27 cellular contexts compared by ENCODE assay signal in the genomic region with DNA sequence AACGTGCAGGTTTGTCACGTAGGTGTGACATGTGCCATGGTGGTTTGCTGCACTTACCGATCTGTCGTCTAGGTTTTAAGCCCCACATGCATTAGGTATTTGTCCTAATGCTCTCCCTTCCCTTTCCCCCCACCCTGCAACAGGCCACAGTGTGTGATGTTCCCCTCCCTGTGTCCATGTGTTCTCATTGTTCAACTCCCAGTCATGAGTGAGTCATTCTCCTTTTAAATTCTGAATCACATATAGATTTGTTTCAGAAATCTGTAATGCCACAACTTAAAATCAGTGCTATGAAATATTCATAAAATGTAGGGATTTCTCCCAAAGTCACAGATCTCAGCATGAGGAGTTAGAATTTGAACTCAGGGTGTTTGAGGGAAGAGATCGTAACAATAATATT.
A peak's percentile ranks its signal among the peaks of the same experiment; 100 is the strongest.
DNase-seq lines count a peak whose midpoint lies in the region; ATAC-seq, FAIRE-seq and TF ChIP-seq lines count a peak whose summit lies in the region.
"Had no signal": no experiment of that assay in that cellular context is flagged by ENCODE, and none has a peak within 500 bp of the region (broad histone marks: within the 10 kb centered on the region; RNA-seq: fewer than 3 reads in every experiment).

No MANE protein-coding gene starts in this region.

- H2BK12ac ChIP-seq in H1 (ENCODE audit: low read depth, low read length), result no peak overlapping the region; the same call in 1 of the 2 replicates

- peak; percentile 2 for FAIRE-seq in RCC 7860 (lab: Jason Lieb, UNC)
- no peak for FAIRE-seq in H1 (lab: Jason Lieb, UNC)
- FAIRE-seq: GM12878, kidney had no signal

- POLR2A ChIA-PET in H1 (lab: Charles Lee; ENCODE audit: partially characterized antibody), result no interaction called here

- no peak for TF ChIP-seq RAD21 in H1 (IDR thresholded peaks at IDR 0.05 in 1 of 2, conservative IDR thresholded peaks at IDR 0.05 in 1 of 2; ENCODE audit: low read depth in 2 of 2, low read length in 2 of 2)

- TF ChIP-seq POLR2A in H1 (IDR thresholded peaks at IDR 0.05; ENCODE audit: control extremely low read depth in 1 of 2, low read depth in 2 of 2, low read length in 2 of 2), result no peak

- H2BK15ac ChIP-seq in H1 (ENCODE audit: low read length), result no peak overlapping the region

- H4K91ac ChIP-seq in H1 (replicated peaks; ENCODE audit: insufficient read length, low read length), result peak overlapping the region; percentile 74

- no peaks in the 10 kb centered on the region for H3K27me3 ChIP-seq in H1 (replicated peaks in 1 of 4; ENCODE audit: control insufficient read depth in 3 of 4, extremely low read depth in 1 of 4, insufficient read depth in 3 of 4, low read length in 3 of 4)
- H3K27me3 ChIP-seq: BLaER1 treated with 17β-estradiol and CSF1 and Interleukin-3, amounts not matched to agents 10 nM and 100 nM; neural progenitor cell; sigmoid colon had no signal

- TF ChIP-seq EP300 in H1 (IDR thresholded peaks at IDR 0.05; ENCODE audit: borderline replicate concordance in 1 of 2, low read depth in 2 of 2, low read length in 2 of 2), result no peak

- H3K4me1 ChIP-seq in H1 (replicated peaks in 1 of 4; ENCODE audit: control insufficient read depth in 3 of 4, insufficient read depth in 4 of 4, low read length in 3 of 4), result no peaks in the 10 kb centered on the region
- H3K4me1 ChIP-seq: Caco-2, neural progenitor cell, sigmoid colon had no signal

- H3K18ac ChIP-seq in H1 (ENCODE audit: extremely low read depth, low read length), result no peak overlapping the region

- H3K79me1 ChIP-seq in H1 (ENCODE audit: low read depth, low read length), result no peaks in the 10 kb centered on the region

- no peak for ATAC-seq in GM21717 (IDR thresholded peaks at IDR 0.05; ENCODE audit: unreplicated experiment)
- ATAC-seq: GM12878 had no signal

- no peaks in the 10 kb centered on the region for H3K36me3 ChIP-seq in H1 (ENCODE audit: control insufficient read depth in 2 of 4, insufficient read depth in 4 of 4, low read length in 3 of 4)
- H3K36me3 ChIP-seq: BLaER1 treated with 17β-estradiol and CSF1 and Interleukin-3, amounts not matched to agents 10 nM and 100 nM; neural progenitor cell; sigmoid colon had no signal

- no peak overlapping the region for H4K8ac ChIP-seq in H1 (ENCODE audit: extremely low read depth, insufficient read depth, low read length)

- no peaks in the 10 kb centered on the region; the same call in 1 of the 2 replicates for H3K23me2 ChIP-seq in H1 (ENCODE audit: low read depth, low read length)

- no peak overlapping the region for H3K4me3 ChIP-seq in H1 (ENCODE audit: extremely low read depth in 1 of 4, insufficient read depth in 2 of 4, low read depth in 3 of 4, low read length in 4 of 4)
- H3K4me3 ChIP-seq: BLaER1 treated with 17β-estradiol and CSF1 and Interleukin-3, amounts not matched to agents 10 nM and 100 nM; GM12878; neural progenitor cell; sigmoid colon had no signal

- H3K9me3 ChIP-seq in H1 (ENCODE audit: insufficient read depth in 2 of 2, low read depth in 1 of 2, low read length in 1 of 2), result no peaks in the 10 kb centered on the region
- H3K9me3 ChIP-seq: BLaER1 treated with 17β-estradiol and CSF1 and Interleukin-3, amounts not matched to agents 10 nM and 100 nM; Caco-2; sigmoid colon had no signal

- 90% methylated on average over 5 of the region's 5 CpGs; no CpG with 5 or more reads in 1 of the 2 experiments for WGBS in H1 (ENCODE audit: extremely low coverage in 1 of 2, insufficient coverage in 1 of 2, insufficient read length in 1 of 2, insufficient replicate concordance in 2 of 2, low coverage in 1 of 2, low lambda C conversion rate in 2 of 2, missing lambda C conversion rate in 1 of 2), 2 experiments

- H4K20me1 ChIP-seq in H1 (replicated peaks in 1 of 2; ENCODE audit: control insufficient read depth in 1 of 2, insufficient read depth in 2 of 2, low read length in 2 of 2), result no peaks in the 10 kb centered on the region
- H4K20me1 ChIP-seq: BLaER1 treated with 17β-estradiol and CSF1 and Interleukin-3, amounts not matched to agents 10 nM and 100 nM had no signal

- H3K23ac ChIP-seq in H1 (ENCODE audit: insufficient read length), result no peak overlapping the region

- no peak overlapping the region for H3K9ac ChIP-seq in H1 (replicated peaks in 1 of 4; ENCODE audit: extremely low read depth in 1 of 4, low read depth in 3 of 4, low read length in 3 of 4)
- H3K9ac ChIP-seq: BLaER1 treated with 17β-estradiol and CSF1 and Interleukin-3, amounts not matched to agents 10 nM and 100 nM; neural progenitor cell had no signal

- CTCF ChIA-PET in H1 (lab: Charles Lee; ENCODE audit: partially characterized antibody), result no interaction called here

- no peak overlapping the region for H2AFZ ChIP-seq in H1 (ENCODE audit: low read length)
- H2AFZ ChIP-seq: neural progenitor cell had no signal

- no peak overlapping the region for H2BK5ac ChIP-seq in H1 (ENCODE audit: low read depth, low read length)

- no peak overlapping the region for H3K56ac ChIP-seq in H1 (replicated peaks; ENCODE audit: insufficient read length, low read depth, low read length)

- no peaks in the 10 kb centered on the region for H3K79me2 ChIP-seq in H1 (ENCODE audit: control insufficient read depth in 1 of 2, insufficient read depth in 2 of 2, low read length in 2 of 2)

- no peak overlapping the region for H3K14ac ChIP-seq in H1 (ENCODE audit: insufficient read length)

- no peak overlapping the region for H3K27ac ChIP-seq in H1 (ENCODE audit: low read depth, low read length)
- H3K27ac ChIP-seq: BLaER1 treated with 17β-estradiol and CSF1 and Interleukin-3, amounts not matched to agents 10 nM and 100 nM; neural progenitor cell; sigmoid colon had no signal

- H2BK120ac ChIP-seq in H1 (replicated peaks; ENCODE audit: low read depth, low read length), result no peak overlapping the region

- peak; percentile 63 for DNase-seq in ELR (ENCODE audit: low read depth)
- peak; percentile 33 for DNase-seq in RCC 7860 (ENCODE audit: low spot score)
- DNase-seq in H1 (ENCODE audit: low read depth in 1 of 2, low spot score in 2 of 2), result no peak
- DNase-seq in kidney tubule cell (ENCODE audit: low spot score), result peak; percentile 26
- DNase-seq in HCEC 1CT, result no peak
- no peak for DNase-seq in activated naive CD4-positive, alpha-beta T cell (lab: John Stamatoyannopoulos, UW)
- no peak for DNase-seq in KG1 (lab: John Stamatoyannopoulos, UW)
- DNase-seq: activated B cell treated with CpG ODN at 0.5 μM for 24 hours; activated CD4-positive, alpha-beta T cell treated with anti-CD3 and anti-CD28 coated beads, Interleukin-2, amount 50 U/mL, for 4 hours; activated CD8-positive, alpha-beta memory T cell treated with anti-CD3 and anti-CD28 coated beads, Interleukin-2, amount 50 U/mL, for 4 hours; anterior cingulate cortex; Caco-2; cerebellar nuclear complex; DMS79 treated with DMSO at 0.1 percent for 48 hours; erythroblast; H9; kidney; NCI-H1092 treated with DMSO at 0.1 percent for 48 hours; NCI-H1930; NCI-H2227 treated with DMSO at 0.1 percent for 48 hours; NCI-H748 treated with DMSO at 0.1 percent for 48 hours; sigmoid colon; T1000 had no signal

- H2BK20ac ChIP-seq in H1 (ENCODE audit: low read length), result peak overlapping the region; percentile 13; the same call in 1 of the 2 replicates

- no peak for TF ChIP-seq CTCF in H1 (IDR thresholded peaks at IDR 0.05; ENCODE audit: control extremely low read depth in 1 of 3, insufficient read depth in 1 of 3, low read depth in 1 of 3, low read length in 3 of 3)

- no peak overlapping the region for H3K4ac ChIP-seq in H1 (replicated peaks; ENCODE audit: insufficient read length, low read depth, low read length)

- no peak overlapping the region for H4K5ac ChIP-seq in H1 (ENCODE audit: insufficient read length, low read depth, low read length)

- no peak overlapping the region for H3K4me2 ChIP-seq in H1 (ENCODE audit: insufficient read depth in 1 of 2, low read depth in 2 of 2, low read length in 2 of 2)
- H3K4me2 ChIP-seq: BLaER1 treated with 17β-estradiol and CSF1 and Interleukin-3, amounts not matched to agents 10 nM and 100 nM; neural progenitor cell had no signal

- no peak overlapping the region for H2AK5ac ChIP-seq in H1 (ENCODE audit: low read depth, low read length)

TF ChIP-seq in H1, 55 proteins besides CTCF, POLR2A, EP300 and RAD21:
- no peak for TF ChIP-seq CHD1 (IDR thresholded peaks at IDR 0.05; ENCODE audit: low read depth, low read length)
- no peak for TF ChIP-seq SIN3A (conservative IDR thresholded peaks at IDR 0.05 in 1 of 2, IDR thresholded peaks at IDR 0.05 in 1 of 2; ENCODE audit: low read depth in 1 of 2, low read length in 2 of 2)
- TF ChIP-seq CBX5 (IDR thresholded peaks at IDR 0.05; ENCODE audit: low read depth, low read length), result no peak
- TF ChIP-seq CHD2 (IDR thresholded peaks at IDR 0.05; ENCODE audit: low read length), result no peak
- no peak for TF ChIP-seq PHF8 (conservative IDR thresholded peaks at IDR 0.05; ENCODE audit: low read depth, low read length)
- TF ChIP-seq CEBPB (IDR thresholded peaks at IDR 0.05; ENCODE audit: low read depth, low read length), result no peak
- TF ChIP-seq KDM1A (IDR thresholded peaks at IDR 0.05; ENCODE audit: borderline replicate concordance, low read length), result no peak
- TF ChIP-seq POLR2AphosphoS5 (IDR thresholded peaks at IDR 0.05; ENCODE audit: low read depth, low read length), result no peak
- TF ChIP-seq MAFK (IDR thresholded peaks at IDR 0.05; ENCODE audit: low read depth, low read length), result no peak
- TF ChIP-seq TAF1 (IDR thresholded peaks at IDR 0.05; ENCODE audit: low read depth, low read length), result no peak
- no peak for TF ChIP-seq BACH1 (IDR thresholded peaks at IDR 0.05; ENCODE audit: low read length)
- TF ChIP-seq SP1 (IDR thresholded peaks at IDR 0.05; ENCODE audit: low read depth, low read length), result no peak
- no peak for TF ChIP-seq SAP30 (IDR thresholded peaks at IDR 0.05; ENCODE audit: insufficient read depth, insufficient replicate concordance, low read length)
- TF ChIP-seq NANOG (IDR thresholded peaks at IDR 0.05; ENCODE audit: insufficient read depth, low read depth, low read length, poor library complexity, severe bottlenecking), result no peak
- no peak for TF ChIP-seq GTF2F1 (IDR thresholded peaks at IDR 0.05; ENCODE audit: borderline replicate concordance, low read depth, low read length)
- no peak for TF ChIP-seq HDAC2 (IDR thresholded peaks at IDR 0.05; ENCODE audit: borderline replicate concordance in 1 of 2, low read depth in 2 of 2, low read length in 2 of 2)
- no peak for TF ChIP-seq RBBP5 (IDR thresholded peaks at IDR 0.05; ENCODE audit: borderline replicate concordance, low read depth, low read length)

Comparison
In these comparisons a context has a peak if more than half of its experiments do, and no peak if none do; other contexts are left out.
1. DNase-seq: peak in ELR (single experiment), RCC 7860 (single experiment) and kidney tubule cell (single experiment); none in H1 (0 of 2), HCEC 1CT (single experiment), activated naive CD4-positive, alpha-beta T cell (0 of 4) and KG1 (single experiment).